10 cellular contexts compared by ENCODE assay signal in the genomic region with DNA sequence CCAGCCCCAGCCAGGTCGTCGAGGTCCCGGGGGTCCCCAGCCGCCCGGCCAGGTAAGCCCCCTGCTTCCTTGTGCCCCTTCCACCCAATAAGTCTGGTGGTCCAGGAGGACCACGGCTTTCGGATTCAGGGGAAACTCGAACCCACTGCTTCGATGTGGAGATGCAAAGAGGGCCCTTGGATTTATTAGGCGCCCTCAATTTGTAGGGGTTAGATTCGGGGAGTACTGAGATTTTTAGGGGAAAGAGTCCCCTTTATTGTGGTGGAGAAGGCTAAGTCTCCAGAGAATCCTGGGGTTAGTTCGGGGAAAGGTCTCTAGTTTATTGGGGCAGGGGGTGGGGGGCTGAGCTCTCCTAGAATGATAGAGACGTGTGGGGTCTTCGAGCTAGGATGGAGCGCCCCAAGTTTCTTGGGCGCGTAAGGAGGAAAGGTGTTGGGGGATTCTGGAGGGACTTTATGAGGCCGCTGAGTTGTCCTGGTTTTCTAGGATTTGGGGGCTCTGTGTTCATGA. TPM values are rescaled to one million over a fixed set of nuclear protein-coding genes. Genes with fewer than 3 reads are reported as not detected.
DNase-seq lines count a peak whose midpoint lies in the region; ATAC-seq, FAIRE-seq and TF ChIP-seq lines count a peak whose summit lies in the region.
"Had no signal": no experiment of that assay in that cellular context is flagged by ENCODE, and none has a peak within 500 bp of the region (broad histone marks: within the 10 kb centered on the region; RNA-seq: fewer than 3 reads in every experiment).

No MANE protein-coding gene starts in this region.

- H3K4me3 ChIP-seq in SJCRH30, result peak overlapping the region; percentile 63
- H3K4me3 ChIP-seq in foreskin fibroblast (ENCODE audit: low read depth in 1 of 2, low read length in 2 of 2), result peak overlapping the region; percentile 35 to 70
- peak overlapping the region; percentile 47 for H3K4me3 ChIP-seq in smooth muscle cell
- H3K4me3 ChIP-seq in spleen, result peak overlapping the region in 4 of 8 donors; percentile 15 to 60 (median 24)
- H3K4me3 ChIP-seq: body of pancreas had no signal

- peaks cover 8% of the 10 kb centered on the region for H3F3A ChIP-seq in smooth muscle cell (ENCODE audit: low read depth)

- H4K20me1 ChIP-seq in smooth muscle cell (ENCODE audit: low read depth), result peaks cover 4% of the 10 kb centered on the region

- H3K4me1 Mint-ChIP-seq in T-helper 2 cell treated with Interferon-gamma antibody and Interleukin-4, amounts not matched to agents 5 μg/mL and 100 μg/mL, for 36 hours (ENCODE audit: low read depth), result peaks cover 43% of the 10 kb centered on the region

- H3K36me3 ChIP-seq in SJCRH30 (no peaks in the 10 kb centered on the region), smooth muscle cell (ENCODE audit: low read depth) (no peaks in the 10 kb centered on the region), spleen (no peaks in the 10 kb centered on the region)

- 14% methylated on average over 18 of the region's 18 CpGs for WGBS in smooth muscle cell (ENCODE audit: low lambda C conversion rate)
- WGBS in spleen, 5 donors, result 8 to 22% (median 12%) methylated on average over 18 of the region's 18 CpGs

- H3K27ac ChIP-seq in SJCRH30 (peak overlapping the region; percentile 92), smooth muscle cell (ENCODE audit: low read depth) (no peak overlapping the region), spleen (no peak overlapping the region)
- H3K27ac ChIP-seq: body of pancreas had no signal

- no peak overlapping the region for H3K27ac Mint-ChIP-seq in T-helper 2 cell treated with Interferon-gamma antibody and Interleukin-4, amounts not matched to agents 5 μg/mL and 100 μg/mL, for 36 hours

- H2AFZ ChIP-seq in smooth muscle cell (ENCODE audit: low read depth), result peak overlapping the region; percentile 69

- no peak for TF ChIP-seq POLR2A in spleen (IDR thresholded peaks at IDR 0.05)
- TF ChIP-seq POLR2A in H54 (IDR thresholded peaks at IDR 0.05; ENCODE audit: low read depth, low read length), result no peak

- H3K9me3 ChIP-seq in SJCRH30 (replicated peaks) (no peaks in the 10 kb centered on the region), smooth muscle cell (replicated peaks; ENCODE audit: low read depth) (no peaks in the 10 kb centered on the region), spleen (no peaks in the 10 kb centered on the region)
- H3K9me3 ChIP-seq: body of pancreas had no signal

- H3K27me3 ChIP-seq in SJCRH30, result no peaks in the 10 kb centered on the region; the same call in 1 of the 2 replicates
- peaks cover 3% of the 10 kb centered on the region for H3K27me3 ChIP-seq in smooth muscle cell (ENCODE audit: low read depth)
- peaks cover 0 to 82% (median 54%) of the 10 kb centered on the region in 7 donors for H3K27me3 ChIP-seq in spleen (replicated peaks in 1 of 7)

- no peaks in the 10 kb centered on the region for H3K36me3 Mint-ChIP-seq in T-helper 2 cell treated with Interferon-gamma antibody and Interleukin-4, amounts not matched to agents 5 μg/mL and 100 μg/mL, for 36 hours (ENCODE audit: low read depth)

- H3K9me3 Mint-ChIP-seq in T-helper 2 cell treated with Interferon-gamma antibody and Interleukin-4, amounts not matched to agents 5 μg/mL and 100 μg/mL, for 36 hours, result no peaks in the 10 kb centered on the region

- peak overlapping the region; percentile 60 for H3K4me3 Mint-ChIP-seq in T-helper 2 cell treated with Interferon-gamma antibody and Interleukin-4, amounts not matched to agents 5 μg/mL and 100 μg/mL, for 36 hours

- no peak overlapping the region for H3K9ac ChIP-seq in smooth muscle cell (ENCODE audit: low read depth)

- H3K27me3 Mint-ChIP-seq in T-helper 2 cell treated with Interferon-gamma antibody and Interleukin-4, amounts not matched to agents 5 μg/mL and 100 μg/mL, for 36 hours (ENCODE audit: low read depth), result peaks cover 44% of the 10 kb centered on the region

- intact Hi-C loops in spleen (cut with DNase I; ENCODE audit: low total_unique reads), result loop anchor here (10.0 kb wide), 1 partner anchor 63 kb away; no protein-coding TSS in a partner anchor

- no peak for ATAC-seq in HG03457 (IDR thresholded peaks at IDR 0.05; ENCODE audit: unreplicated experiment)

- H3K4me1 ChIP-seq in SJCRH30 (peaks cover 20% of the 10 kb centered on the region), smooth muscle cell (ENCODE audit: low read depth) (peaks cover 24% of the 10 kb centered on the region), spleen (peaks cover 33 to 65% (median 56%) of the 10 kb centered on the region in 6 donors)

- no peak for DNase-seq in T-helper 2 cell treated with Interferon-gamma antibody and Interleukin-4, amounts not matched to agents 5 μg/mL and 100 μg/mL, for 36 hours (ENCODE audit: low spot score)
- no peak for DNase-seq in T-helper 2 cell
- no peak for DNase-seq in SJCRH30
- no peak for DNase-seq in foreskin fibroblast
- no peak for DNase-seq in smooth muscle cell (lab: John Stamatoyannopoulos, UW; ENCODE audit: unreplicated experiment)
- no peak for DNase-seq in spleen
- DNase-seq in H54 (ENCODE audit: insufficient read length, low spot score), result no peak
- DNase-seq: NCI-H146 had no signal

- TF ChIP-seq CTCF in foreskin fibroblast (IDR thresholded peaks at IDR 0.05; ENCODE audit: low read depth, low read length) (no peak), smooth muscle cell (IDR thresholded peaks at IDR 0.05; ENCODE audit: borderline replicate concordance, insufficient read depth, poor library complexity, severe bottlenecking) (no peak), spleen (IDR thresholded peaks at IDR 0.05 in 8 of 11, conservative IDR thresholded peaks at IDR 0.05 in 3 of 11) (no peak)

- peak overlapping the region; percentile 89 for H3K4me2 ChIP-seq in smooth muscle cell

- no peaks in the 10 kb centered on the region for H3K79me2 ChIP-seq in smooth muscle cell (ENCODE audit: low read depth)

- no peak for FAIRE-seq in H54 (lab: Jason Lieb, UNC)

RNA-seq across cellular contexts. Expression of gene LTBP4, which starts 3.8 kb away (rescaled TPM):
- total RNA-seq in SJCRH30 (2014; rRNA removed; shearing (Covaris generic)), result 4.0 and 5.6 TPM in 2 replicates
- total RNA-seq in smooth muscle cell (28.5 and 38.5 TPM in 2 replicates), spleen (100 to 1,000 TPM in 6 of 7 donors, 10 to 100 TPM in 1; 66.0 to 197 (median 186) TPM)
- polyA plus RNA-seq in smooth muscle cell (170 and 188 TPM in 2 replicates), spleen (100 to 1,000 TPM in 1 of 3 donors, 10 to 100 TPM in 2; 26.5 to 107 (median 34.3) TPM)

RNA-seq across cellular contexts. Expression of gene SHKBP1, which starts 20.7 kb away (rescaled TPM):
- 44.1 and 46.6 TPM in 2 replicates for total RNA-seq in SJCRH30 (2014; rRNA removed; shearing (Covaris generic))
- total RNA-seq in smooth muscle cell (38.8 and 40.9 TPM in 2 replicates), spleen (100 to 1,000 TPM; 127 to 282 (median 151) TPM)
- polyA plus RNA-seq in smooth muscle cell (90.8 and 102 TPM in 2 replicates), spleen (100 to 1,000 TPM; 102 to 164 (median 152) TPM)
